In the genomic region with DNA sequence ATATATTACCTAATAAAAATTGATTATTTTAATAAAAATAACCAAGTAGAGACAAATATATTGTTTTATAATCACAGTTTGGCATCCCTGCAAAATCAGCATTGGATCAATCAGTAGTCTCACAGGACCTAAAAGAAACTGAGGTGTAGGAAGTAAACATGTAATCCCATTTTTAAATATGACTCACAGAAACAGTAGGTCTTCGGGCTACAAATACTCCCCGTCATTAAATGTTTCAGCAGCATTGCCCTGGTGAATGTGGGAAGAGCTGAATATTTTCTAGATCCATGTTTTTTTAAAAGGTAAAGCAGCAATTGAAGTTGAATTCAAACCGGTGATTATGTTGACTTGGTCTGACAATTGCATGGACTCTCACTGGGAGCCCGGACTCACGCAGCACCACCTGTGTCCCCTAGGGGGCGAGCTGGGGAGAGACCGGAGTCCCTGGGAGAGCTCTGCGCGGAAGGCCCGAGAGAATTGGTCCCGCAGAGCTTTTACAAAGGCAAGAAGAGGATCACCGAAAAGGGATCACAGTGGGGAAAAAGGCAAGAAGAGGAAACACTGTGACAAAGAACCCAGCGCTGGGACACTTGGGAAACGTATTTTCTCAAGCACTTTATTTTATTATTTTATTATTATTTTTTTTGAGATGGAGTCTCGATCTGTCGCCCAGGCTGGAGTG, we compare ENCODE assay signal across 9 cellular contexts. TPM values are rescaled to one million over a fixed set of nuclear protein-coding genes. Genes with fewer than 3 reads are reported as not detected.
DNase-seq lines count a peak whose midpoint lies in the region; ATAC-seq and TF ChIP-seq lines count a peak whose summit lies in the region.
"Had no signal": no experiment of that assay in that cellular context is flagged by ENCODE, and none has a peak within 500 bp of the region (broad histone marks: within the 10 kb centered on the region; RNA-seq: fewer than 3 reads in every experiment).

No MANE protein-coding gene starts in this region.

- H3K27ac Mint-ChIP-seq in CD4-positive, CD25-positive, alpha-beta regulatory T cell = peak overlapping the region; percentile 60 to 93 (median 61)
- peak overlapping the region; percentile 100 for H3K27ac Mint-ChIP-seq in T-helper 17 cell

- no peak for TF ChIP-seq POLR2A in heart left ventricle (IDR thresholded peaks at IDR 0.05)

- no peaks in the 10 kb centered on the region for H3K27me3 Mint-ChIP-seq in CD4-positive, CD25-positive, alpha-beta regulatory T cell
- H3K27me3 Mint-ChIP-seq in T-helper 17 cell = no peaks in the 10 kb centered on the region

- no peaks in the 10 kb centered on the region for H4K20me1 ChIP-seq in Karpas-422 (ENCODE audit: insufficient read depth, low read depth, low read length)

- TF ChIP-seq CTCF in heart left ventricle (IDR thresholded peaks at IDR 0.05) (peak; percentile 88 to 97 (median 95)), retinal pigment epithelial cell (conservative IDR thresholded peaks at IDR 0.05; ENCODE audit: low read depth, low read length) (peak; percentile 98)

- no peaks in the 10 kb centered on the region for H3K79me2 ChIP-seq in Karpas-422 (ENCODE audit: low read length)

- DNase-seq in CD4-positive, CD25-positive, alpha-beta regulatory T cell = peak; percentile 75 to 86 (median 83)
- DNase-seq in Karpas-422 = peak; percentile 87
- peak; percentile 74 to 94 (median 74) for DNase-seq in T-helper 17 cell
- DNase-seq in activated naive CD8-positive, alpha-beta T cell treated with anti-CD3 and anti-CD28 coated beads, Interleukin-2, amount 50 U/mL, for 16 hours (ENCODE audit: low read depth, low spot score) = peak; percentile 74
- peak; percentile 86 to 95 (median 88) for DNase-seq in heart left ventricle
- no peak for DNase-seq in retinal pigment epithelial cell (ENCODE audit: low read depth)
- DNase-seq in HuH-7.5 (ENCODE audit: low spot score) = no peak

- no peaks in the 10 kb centered on the region for H3K9me3 ChIP-seq in CD4-positive, CD25-positive, alpha-beta regulatory T cell (ENCODE audit: control insufficient read depth in 2 of 2, low read length in 2 of 2)
- H3K9me3 ChIP-seq in Karpas-422 (ENCODE audit: low read length) (no peaks in the 10 kb centered on the region), T-helper 17 cell (ENCODE audit: control insufficient read depth, low read length, poor library complexity, severe bottlenecking) (no peaks in the 10 kb centered on the region), heart left ventricle (no peaks in the 10 kb centered on the region)

- no peaks in the 10 kb centered on the region for H3K27me3 ChIP-seq in CD4-positive, CD25-positive, alpha-beta regulatory T cell (ENCODE audit: control insufficient read depth, insufficient read depth, low read length)
- no peaks in the 10 kb centered on the region for H3K27me3 ChIP-seq in Karpas-422 (ENCODE audit: low read length)
- no peaks in the 10 kb centered on the region for H3K27me3 ChIP-seq in heart left ventricle

- peak overlapping the region in 3 of 4 donors; percentile 13 to 83 (median 66) for H3K4me3 Mint-ChIP-seq in CD4-positive, CD25-positive, alpha-beta regulatory T cell
- H3K4me3 Mint-ChIP-seq in T-helper 17 cell = peak overlapping the region; percentile 28

- no peaks in the 10 kb centered on the region for H3K36me3 Mint-ChIP-seq in CD4-positive, CD25-positive, alpha-beta regulatory T cell
- no peaks in the 10 kb centered on the region for H3K36me3 Mint-ChIP-seq in T-helper 17 cell (ENCODE audit: low read depth)

- no peaks in the 10 kb centered on the region for H3K36me3 ChIP-seq in CD4-positive, CD25-positive, alpha-beta regulatory T cell (ENCODE audit: control insufficient read depth, insufficient read depth, low read length)
- no peaks in the 10 kb centered on the region for H3K36me3 ChIP-seq in Karpas-422 (ENCODE audit: insufficient read depth, low read length)
- H3K36me3 ChIP-seq in heart left ventricle = no peaks in the 10 kb centered on the region

- no peak overlapping the region for H3K4me2 ChIP-seq in Karpas-422 (ENCODE audit: low read depth, low read length, poor library complexity, severe bottlenecking)

- peak; percentile 90 to 91 for ATAC-seq in CD4-positive, CD25-positive, alpha-beta regulatory T cell (ENCODE audit: low read depth in 2 of 2)
- peak; percentile 49 for ATAC-seq in GM19438 (IDR thresholded peaks at IDR 0.05; ENCODE audit: low read depth, unreplicated experiment)
- peak; percentile 92 for ATAC-seq in T-helper 17 cell
- peak; percentile 88 to 95 (median 92) for ATAC-seq in heart left ventricle

- peaks cover 23 to 72% (median 36%) of the 10 kb centered on the region in 4 donors for H3K4me1 Mint-ChIP-seq in CD4-positive, CD25-positive, alpha-beta regulatory T cell
- H3K4me1 Mint-ChIP-seq in T-helper 17 cell = peaks cover 34% of the 10 kb centered on the region

- H2AFZ ChIP-seq in Karpas-422 (ENCODE audit: low read length) = no peak overlapping the region

- H3K27ac ChIP-seq in CD4-positive, CD25-positive, alpha-beta regulatory T cell (ENCODE audit: insufficient read depth, low read length, poor library complexity, severe bottlenecking) = peak overlapping the region; percentile 34
- no peak overlapping the region for H3K27ac ChIP-seq in Karpas-422 (ENCODE audit: low read length)
- peak overlapping the region in 1 of 12 donors; percentile 66 for H3K27ac ChIP-seq in heart left ventricle
- H3K27ac ChIP-seq: SK-N-MC had no signal

- peak overlapping the region; percentile 53 for H3K4me3 ChIP-seq in CD4-positive, CD25-positive, alpha-beta regulatory T cell (ENCODE audit: low read depth, low read length)
- H3K4me3 ChIP-seq in Karpas-422 (ENCODE audit: low read length) = no peak overlapping the region
- H3K4me3 ChIP-seq in heart left ventricle = peak overlapping the region in 2 of 12 donors; percentile 5 to 19
- H3K4me3 ChIP-seq in retinal pigment epithelial cell (ENCODE audit: low read length) = no peak overlapping the region
- H3K4me3 ChIP-seq: SK-N-MC had no signal

- 24 to 26% (median 24%) methylated on average over 16 of the region's 16 CpGs for WGBS in heart left ventricle, 4 donors

- no peaks in the 10 kb centered on the region for H3K9me3 Mint-ChIP-seq in CD4-positive, CD25-positive, alpha-beta regulatory T cell

- intact Hi-C loops in heart left ventricle (cut with DNase I) = loop anchor here in 6 of 10 donors (5.0 to 10.0 kb wide), 5 partner anchors 50 to 578 kb away; a partner anchor contains a TSS

- H3K4me1 ChIP-seq in CD4-positive, CD25-positive, alpha-beta regulatory T cell (ENCODE audit: control insufficient read depth, insufficient read depth, low read length, poor library complexity, severe bottlenecking) = peaks cover 41% of the 10 kb centered on the region
- peaks cover 10% of the 10 kb centered on the region for H3K4me1 ChIP-seq in Karpas-422 (ENCODE audit: low read length)
- peaks cover 0 to 66% (median 0%) of the 10 kb centered on the region in 12 donors for H3K4me1 ChIP-seq in heart left ventricle

- no peaks in the 10 kb centered on the region for H3K9me2 ChIP-seq in Karpas-422 (replicated peaks; ENCODE audit: insufficient read depth, low read length)

- no peak overlapping the region for H3K9ac ChIP-seq in Karpas-422 (ENCODE audit: low read length)

RNA-seq across cellular contexts. Expression of a gene that starts 17.2 kb away (rescaled TPM):
- total RNA-seq in CD4-positive, CD25-positive, alpha-beta regulatory T cell = 223 TPM
- polyA plus RNA-seq in CD4-positive, CD25-positive, alpha-beta regulatory T cell = 10 to 100 TPM; 49.5 to 57.2 (median 55.3) TPM
- 15.4 and 16.8 TPM in 2 replicates for total RNA-seq in Karpas-422 (2014; rRNA removed; shearing (Covaris generic); ENCODE audit: low replicate concordance)
- total RNA-seq in T-helper 17 cell (100 to 1,000 TPM; 219 to 288 TPM), heart left ventricle (10 to 100 TPM; 14.3 to 30.8 (median 18.4) TPM)
- polyA plus RNA-seq in heart left ventricle = 10 to 100 TPM in 1 of 2 donors, 1 to 10 TPM in 1; 7.1 to 10.5 TPM

Comparison
In these comparisons a context has a peak if more than half of its experiments do, and no peak if none do; other contexts are left out.
1. DNase-seq: peak in CD4-positive, CD25-positive, alpha-beta regulatory T cell (3 of 3), Karpas-422 (single experiment), T-helper 17 cell (3 of 3), activated naive CD8-positive, alpha-beta T cell treated with anti-CD3 and anti-CD28 coated beads, Interleukin-2, amount 50 U/mL, for 16 hours (single experiment) and heart left ventricle (5 of 5); none in retinal pigment epithelial cell (single experiment) and HuH-7.5 (single experiment).
2. Peak in every context shown above with its lines, with median percentiles within 50 percentile points of each other: ATAC-seq.